ENCODE assay signal across 31 cellular contexts in genomic region chr2:119775102-119775501, GRCh38. TPM values are rescaled to one million over a fixed set of nuclear protein-coding genes. Genes with fewer than 3 reads are reported as not detected.
DNase-seq lines count a peak whose midpoint lies in the region; ATAC-seq and TF ChIP-seq lines count a peak whose summit lies in the region.
"Had no signal": no experiment of that assay in that cellular context is flagged by ENCODE, and none has a peak within 500 bp of the region (broad histone marks: within the 10 kb centered on the region; RNA-seq: fewer than 3 reads in every experiment).

No MANE protein-coding gene starts in this region.

- CTCF ChIA-PET in activated CD4-positive, alpha-beta memory T cell treated with anti-CD3 and anti-CD28 coated beads for 36 hours (lab: Charles Lee) = no interaction called here

- no peak overlapping the region for H3K27ac ChIP-seq in adrenal gland
- H3K27ac ChIP-seq: 22Rv1; A549; BLaER1; BLaER1 treated with 17β-estradiol and CSF1 and Interleukin-3, amounts not matched to agents 10 nM and 100 nM; C4-2B had no signal

- TF ChIP-seq CTCF in mucosa of descending colon (IDR thresholded peaks at IDR 0.05) (no peak), adrenal gland (IDR thresholded peaks at IDR 0.05) (no peak)

- ATAC-seq in left colon (peak; percentile 67), mucosa of descending colon (peak; percentile 61)
- ATAC-seq: A549; CD8-positive, alpha-beta T cell had no signal

- no peak overlapping the region for H3K4me3 Mint-ChIP-seq in activated CD4-positive, alpha-beta memory T cell treated with anti-CD3 and anti-CD28 coated beads for 36 hours
- H3K4me3 Mint-ChIP-seq: B cell; CD14-positive monocyte; CD4-positive, alpha-beta T cell; CD8-positive, alpha-beta T cell had no signal

- no peak for TF ChIP-seq POLR2A in adrenal gland (IDR thresholded peaks at IDR 0.05)

- 93 to 99% (median 96%) methylated on average over 6 of the region's 6 CpGs for WGBS in adrenal gland, 4 donors

- H3K4me1 ChIP-seq in mucosa of descending colon (ENCODE audit: low read depth) = peaks cover 8% of the 10 kb centered on the region
- H3K4me1 ChIP-seq in adrenal gland (replicated peaks in 1 of 2) = peaks cover 12 to 21% of the 10 kb centered on the region in 2 donors
- H3K4me1 ChIP-seq: BE2C, BLaER1, Caco-2 had no signal

- no peak overlapping the region for H3K27ac Mint-ChIP-seq in activated CD4-positive, alpha-beta memory T cell treated with anti-CD3 and anti-CD28 coated beads for 36 hours
- H3K27ac Mint-ChIP-seq: B cell; CD14-positive monocyte; CD4-positive, alpha-beta memory T cell; CD4-positive, alpha-beta T cell; CD8-positive, alpha-beta T cell had no signal

- no peaks in the 10 kb centered on the region for H3K36me3 ChIP-seq in mucosa of descending colon (ENCODE audit: low read depth)
- no peaks in the 10 kb centered on the region for H3K36me3 ChIP-seq in adrenal gland (replicated peaks in 1 of 2)
- H3K36me3 ChIP-seq: BE2C had no signal

- no peaks in the 10 kb centered on the region for H3K27me3 Mint-ChIP-seq in activated CD4-positive, alpha-beta memory T cell treated with anti-CD3 and anti-CD28 coated beads for 36 hours
- H3K27me3 Mint-ChIP-seq: B cell; CD4-positive, alpha-beta memory T cell; CD4-positive, alpha-beta T cell; CD4-positive, CD25-positive, alpha-beta regulatory T cell; CD8-positive, alpha-beta memory T cell had no signal

- H3K4me1 Mint-ChIP-seq in activated CD4-positive, alpha-beta memory T cell treated with anti-CD3 and anti-CD28 coated beads for 36 hours (ENCODE audit: low read depth) = peaks cover 32% of the 10 kb centered on the region

- H3K9me3 ChIP-seq in mucosa of descending colon = no peaks in the 10 kb centered on the region
- H3K9me3 ChIP-seq in adrenal gland (replicated peaks in 1 of 3) = no peaks in the 10 kb centered on the region
- H3K9me3 ChIP-seq: A549, BE2C, Caco-2 had no signal

- DNase-seq in left colon (no peak), mucosa of descending colon (no peak), adrenal gland (no peak)
- no peak for DNase-seq in activated CD4-positive, alpha-beta memory T cell treated with anti-CD3 and anti-CD28 coated beads for 36 hours
- DNase-seq: 8988T; ACHN; AML-193; BE2C; C1 segment of cervical spinal cord; Caco-2; Calu3; CD4-positive, alpha-beta memory T cell; CD4-positive, alpha-beta T cell; CD4-positive, CD25-positive, alpha-beta regulatory T cell; CD8-positive, alpha-beta memory T cell; CD8-positive, alpha-beta T cell; COR-L47; DMS 273 treated with DMSO at 0.1 percent for 48 hours; DMS153; DMS53; DMS79; DMS79 treated with DMSO at 0.1 percent for 48 hours; DND-41; EL had no signal

- POLR2A ChIA-PET in activated CD4-positive, alpha-beta memory T cell treated with anti-CD3 and anti-CD28 coated beads for 36 hours (lab: Charles Lee) = no interaction called here

- intact Hi-C loops in left colon (cut with DNase I, micrococcal nuclease) (no loop called here), mucosa of descending colon (cut with DNase I, micrococcal nuclease) (no loop called here), adrenal gland (cut with DNase I) (no loop called here)
- intact Hi-C loops in activated CD4-positive, alpha-beta memory T cell treated with anti-CD3 and anti-CD28 coated beads for 36 hours (cut with micrococcal nuclease) = no loop called here

- H3K27me3 ChIP-seq in adrenal gland = no peaks in the 10 kb centered on the region
- H3K27me3 ChIP-seq: BE2C; BLaER1; BLaER1 treated with 17β-estradiol and CSF1 and Interleukin-3, amounts not matched to agents 10 nM and 100 nM had no signal

- no peaks in the 10 kb centered on the region for H3K9me3 Mint-ChIP-seq in activated CD4-positive, alpha-beta memory T cell treated with anti-CD3 and anti-CD28 coated beads for 36 hours
- H3K9me3 Mint-ChIP-seq: CD4-positive, alpha-beta memory T cell; CD4-positive, alpha-beta T cell; CD4-positive, CD25-positive, alpha-beta regulatory T cell; CD8-positive, alpha-beta memory T cell; CD8-positive, alpha-beta T cell had no signal

- H3K36me3 Mint-ChIP-seq in activated CD4-positive, alpha-beta memory T cell treated with anti-CD3 and anti-CD28 coated beads for 36 hours = peaks cover 5% of the 10 kb centered on the region

- H3K4me3 ChIP-seq in mucosa of descending colon (no peak overlapping the region), adrenal gland (no peak overlapping the region)
- H3K4me3 ChIP-seq: A549; BLaER1; BLaER1 treated with 17β-estradiol and CSF1 and Interleukin-3, amounts not matched to agents 10 nM and 100 nM had no signal

RNA-seq across cellular contexts. Expression of gene PTPN4, which starts 15.4 kb away (rescaled TPM):
- total RNA-seq in left colon = 10 to 100 TPM; 25.1 to 25.9 TPM
- 10 to 100 TPM; 23.1 to 35.4 (median 30.1) TPM for total RNA-seq in mucosa of descending colon
- total RNA-seq in activated CD4-positive, alpha-beta memory T cell treated with anti-CD3 and anti-CD28 coated beads for 36 hours = 10 to 100 TPM; 29.4 to 31.6 TPM
- 10 to 100 TPM; 28.8 to 53.3 (median 41.1) TPM for total RNA-seq in adrenal gland
- polyA plus RNA-seq in adrenal gland = 10 to 100 TPM in 1 of 3 donors, 1 to 10 TPM in 2; 5.2 to 18.9 (median 5.4) TPM
